In the genomic region with DNA sequence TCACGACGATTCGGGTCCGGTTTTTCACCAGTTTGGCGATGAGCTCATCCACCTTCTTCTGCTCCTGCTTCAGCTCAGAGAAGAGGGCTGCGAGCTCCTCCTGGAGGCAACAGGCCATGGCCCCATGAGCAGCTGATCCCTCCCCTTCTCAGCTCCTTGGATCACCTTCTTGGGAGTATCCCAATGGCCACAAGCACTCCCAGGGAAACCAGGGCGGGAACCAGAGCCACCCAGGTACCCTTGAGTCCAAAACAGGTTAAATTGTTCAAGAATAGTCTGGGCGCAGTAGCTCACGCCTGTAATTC, we compare ENCODE assay signal across 3 cellular contexts. TPM values are rescaled to one million over a fixed set of nuclear protein-coding genes. Genes with fewer than 3 reads are reported as not detected.
"Had no signal": no experiment of that assay in that cellular context is flagged by ENCODE, and none has a peak within 500 bp of the region (broad histone marks: within the 10 kb centered on the region; RNA-seq: fewer than 3 reads in every experiment).

No MANE protein-coding gene starts in this region.

RNA-seq across cellular contexts. Expression of a gene that starts 8.0 kb away (rescaled TPM):
- total RNA-seq: H4, H7, HT1080 had no signal
